In genomic region chr1:214551052-214551435, GRCh38 we compare ENCODE assay signal across 1 cellular context.
TF ChIP-seq lines count a peak whose summit lies in the region.

No MANE protein-coding gene starts in this region.

TF ChIP-seq in HepG2, 621 proteins besides CTCF, POLR2A, EP300 and RAD21 (continued from another document):
- TF ChIP-seq, protein P1, sequence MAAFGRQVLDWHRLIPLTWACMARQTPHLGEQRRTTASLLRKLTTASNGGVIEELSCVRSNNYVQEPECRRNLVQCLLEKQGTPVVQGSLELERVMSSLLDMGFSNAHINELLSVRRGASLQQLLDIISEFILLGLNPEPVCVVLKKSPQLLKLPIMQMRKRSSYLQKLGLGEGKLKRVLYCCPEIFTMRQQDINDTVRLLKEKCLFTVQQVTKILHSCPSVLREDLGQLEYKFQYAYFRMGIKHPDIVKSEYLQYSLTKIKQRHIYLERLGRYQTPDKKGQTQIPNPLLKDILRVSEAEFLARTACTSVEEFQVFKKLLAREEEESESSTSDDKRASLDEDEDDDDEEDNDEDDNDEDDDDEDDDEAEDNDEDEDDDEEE (CRISPR knock-in tag; IDR thresholded peaks at IDR 0.05): no peak; the same call in 1 of the 2 replicates
- TF ChIP-seq ZIK1 (CRISPR knock-in tag; IDR thresholded peaks at IDR 0.05; ENCODE audit: borderline replicate concordance, low read depth): no peak
- TF ChIP-seq ZBTB7B (CRISPR knock-in tag; IDR thresholded peaks at IDR 0.05): no peak
- TF ChIP-seq TBX2 (CRISPR knock-in tag; IDR thresholded peaks at IDR 0.05; ENCODE audit: borderline replicate concordance): no peak
- TF ChIP-seq ZNF441 (CRISPR knock-in tag; IDR thresholded peaks at IDR 0.05; ENCODE audit: borderline replicate concordance): 0 out of 2 replicates have a peak, but pooled peaks have one; percentile 22
- peak; percentile 52 for TF ChIP-seq MTA1 (CRISPR knock-in tag; IDR thresholded peaks at IDR 0.05; ENCODE audit: borderline replicate concordance)
- TF ChIP-seq NR2F2 (IDR thresholded peaks at IDR 0.05; ENCODE audit: borderline replicate concordance, low read depth): no peak
- TF ChIP-seq TAF15 (IDR thresholded peaks at IDR 0.05; ENCODE audit: low read depth, low read length, poor library complexity, severe bottlenecking): peak; percentile 40
- 0 out of 2 replicates have a peak, but pooled peaks have one; percentile 38 for TF ChIP-seq IRF9 (CRISPR knock-in tag; IDR thresholded peaks at IDR 0.05; ENCODE audit: borderline replicate concordance)
- peak; percentile 49 for TF ChIP-seq ZNF883 (CRISPR knock-in tag; IDR thresholded peaks at IDR 0.05; ENCODE audit: not compliant biosample characterization)
- TF ChIP-seq TEAD3 (CRISPR knock-in tag; optimal IDR thresholded peaks at IDR 0.05; ENCODE audit: borderline replicate concordance): no peak
- 0 out of 2 replicates have a peak, but pooled peaks have one; percentile 28 for TF ChIP-seq ZNF235 (CRISPR knock-in tag; IDR thresholded peaks at IDR 0.05; ENCODE audit: borderline replicate concordance)
- TF ChIP-seq REPIN1 (CRISPR knock-in tag; IDR thresholded peaks at IDR 0.05; ENCODE audit: borderline replicate concordance, low read depth): peak; percentile 88
- TF ChIP-seq ZBED4 (CRISPR knock-in tag; IDR thresholded peaks at IDR 0.05; ENCODE audit: borderline replicate concordance): no peak
- TF ChIP-seq HIC2 (CRISPR knock-in tag; IDR thresholded peaks at IDR 0.05; ENCODE audit: low read depth): peak; percentile 53; the same call in 1 of the 2 replicates
- no peak for TF ChIP-seq FOXA3 (CRISPR knock-in tag; IDR thresholded peaks at IDR 0.05)
- TF ChIP-seq, protein P2, sequence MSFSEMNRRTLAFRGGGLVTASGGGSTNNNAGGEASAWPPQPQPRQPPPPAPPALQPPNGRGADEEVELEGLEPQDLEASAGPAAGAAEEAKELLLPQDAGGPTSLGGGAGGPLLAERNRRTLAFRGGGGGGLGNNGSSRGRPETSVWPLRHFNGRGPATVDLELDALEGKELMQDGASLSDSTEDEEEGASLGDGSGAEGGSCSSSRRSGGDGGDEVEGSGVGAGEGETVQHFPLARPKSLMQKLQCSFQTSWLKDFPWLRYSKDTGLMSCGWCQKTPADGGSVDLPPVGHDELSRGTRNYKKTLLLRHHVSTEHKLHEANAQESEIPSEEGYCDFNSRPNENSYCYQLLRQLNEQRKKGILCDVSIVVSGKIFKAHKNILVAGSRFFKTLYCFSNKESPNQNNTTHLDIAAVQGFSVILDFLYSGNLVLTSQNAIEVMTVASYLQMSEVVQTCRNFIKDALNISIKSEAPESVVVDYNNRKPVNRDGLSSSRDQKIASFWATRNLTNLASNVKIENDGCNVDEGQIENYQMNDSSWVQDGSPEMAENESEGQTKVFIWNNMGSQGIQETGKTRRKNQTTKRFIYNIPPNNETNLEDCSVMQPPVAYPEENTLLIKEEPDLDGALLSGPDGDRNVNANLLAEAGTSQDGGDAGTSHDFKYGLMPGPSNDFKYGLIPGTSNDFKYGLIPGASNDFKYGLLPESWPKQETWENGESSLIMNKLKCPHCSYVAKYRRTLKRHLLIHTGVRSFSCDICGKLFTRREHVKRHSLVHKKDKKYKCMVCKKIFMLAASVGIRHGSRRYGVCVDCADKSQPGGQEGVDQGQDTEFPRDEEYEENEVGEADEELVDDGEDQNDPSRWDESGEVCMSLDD (CRISPR knock-in tag; IDR thresholded peaks at IDR 0.05; ENCODE audit: borderline replicate concordance): no peak
- peak; percentile 82 for TF ChIP-seq HNF1B (CRISPR knock-in tag; IDR thresholded peaks at IDR 0.05)
- TF ChIP-seq MAF1 (CRISPR knock-in tag; IDR thresholded peaks at IDR 0.05; ENCODE audit: borderline replicate concordance): no peak
- TF ChIP-seq, protein P3, sequence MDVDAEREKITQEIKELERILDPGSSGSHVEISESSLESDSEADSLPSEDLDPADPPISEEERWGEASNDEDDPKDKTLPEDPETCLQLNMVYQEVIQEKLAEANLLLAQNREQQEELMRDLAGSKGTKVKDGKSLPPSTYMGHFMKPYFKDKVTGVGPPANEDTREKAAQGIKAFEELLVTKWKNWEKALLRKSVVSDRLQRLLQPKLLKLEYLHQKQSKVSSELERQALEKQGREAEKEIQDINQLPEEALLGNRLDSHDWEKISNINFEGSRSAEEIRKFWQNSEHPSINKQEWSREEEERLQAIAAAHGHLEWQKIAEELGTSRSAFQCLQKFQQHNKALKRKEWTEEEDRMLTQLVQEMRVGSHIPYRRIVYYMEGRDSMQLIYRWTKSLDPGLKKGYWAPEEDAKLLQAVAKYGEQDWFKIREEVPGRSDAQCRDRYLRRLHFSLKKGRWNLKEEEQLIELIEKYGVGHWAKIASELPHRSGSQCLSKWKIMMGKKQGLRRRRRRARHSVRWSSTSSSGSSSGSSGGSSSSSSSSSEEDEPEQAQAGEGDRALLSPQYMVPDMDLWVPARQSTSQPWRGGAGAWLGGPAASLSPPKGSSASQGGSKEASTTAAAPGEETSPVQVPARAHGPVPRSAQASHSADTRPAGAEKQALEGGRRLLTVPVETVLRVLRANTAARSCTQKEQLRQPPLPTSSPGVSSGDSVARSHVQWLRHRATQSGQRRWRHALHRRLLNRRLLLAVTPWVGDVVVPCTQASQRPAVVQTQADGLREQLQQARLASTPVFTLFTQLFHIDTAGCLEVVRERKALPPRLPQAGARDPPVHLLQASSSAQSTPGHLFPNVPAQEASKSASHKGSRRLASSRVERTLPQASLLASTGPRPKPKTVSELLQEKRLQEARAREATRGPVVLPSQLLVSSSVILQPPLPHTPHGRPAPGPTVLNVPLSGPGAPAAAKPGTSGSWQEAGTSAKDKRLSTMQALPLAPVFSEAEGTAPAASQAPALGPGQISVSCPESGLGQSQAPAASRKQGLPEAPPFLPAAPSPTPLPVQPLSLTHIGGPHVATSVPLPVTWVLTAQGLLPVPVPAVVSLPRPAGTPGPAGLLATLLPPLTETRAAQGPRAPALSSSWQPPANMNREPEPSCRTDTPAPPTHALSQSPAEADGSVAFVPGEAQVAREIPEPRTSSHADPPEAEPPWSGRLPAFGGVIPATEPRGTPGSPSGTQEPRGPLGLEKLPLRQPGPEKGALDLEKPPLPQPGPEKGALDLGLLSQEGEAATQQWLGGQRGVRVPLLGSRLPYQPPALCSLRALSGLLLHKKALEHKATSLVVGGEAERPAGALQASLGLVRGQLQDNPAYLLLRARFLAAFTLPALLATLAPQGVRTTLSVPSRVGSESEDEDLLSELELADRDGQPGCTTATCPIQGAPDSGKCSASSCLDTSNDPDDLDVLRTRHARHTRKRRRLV (CRISPR knock-in tag; IDR thresholded peaks at IDR 0.05): no peak
- TF ChIP-seq ZNF652 (CRISPR knock-in tag; IDR thresholded peaks at IDR 0.05; ENCODE audit: borderline replicate concordance, low read depth): no peak
- no peak for TF ChIP-seq NONO (IDR thresholded peaks at IDR 0.05)
- TF ChIP-seq NONO (CRISPR knock-in tag; conservative IDR thresholded peaks at IDR 0.05): peak; percentile 63; the same call in 1 of the 2 replicates
- no peak for TF ChIP-seq ZSCAN29 (CRISPR knock-in tag; conservative IDR thresholded peaks at IDR 0.05)
- no peak for TF ChIP-seq MED1 (CRISPR knock-in tag; IDR thresholded peaks at IDR 0.05)
- peak; percentile 49; the same call in 1 of the 2 replicates for TF ChIP-seq KMT2A (CRISPR knock-in tag; IDR thresholded peaks at IDR 0.05)
- TF ChIP-seq NFYB (CRISPR knock-in tag; IDR thresholded peaks at IDR 0.05): 0 out of 2 replicates have a peak, but pooled peaks have one; percentile 24
- TF ChIP-seq KMT2B (CRISPR knock-in tag; IDR thresholded peaks at IDR 0.05): no peak
- peak; percentile 63 for TF ChIP-seq PTBP1 (IDR thresholded peaks at IDR 0.05; ENCODE audit: low read depth, low read length, poor library complexity, severe bottlenecking)
- TF ChIP-seq DPF2 (CRISPR knock-in tag; IDR thresholded peaks at IDR 0.05; ENCODE audit: borderline replicate concordance, low read depth): no peak
- no peak for TF ChIP-seq HOXA3 (CRISPR knock-in tag; IDR thresholded peaks at IDR 0.05)
- TF ChIP-seq PAWR (CRISPR knock-in tag; IDR thresholded peaks at IDR 0.05; ENCODE audit: borderline replicate concordance): no peak
